ENCODE assay signal across 1 cellular context in the genomic region with DNA sequence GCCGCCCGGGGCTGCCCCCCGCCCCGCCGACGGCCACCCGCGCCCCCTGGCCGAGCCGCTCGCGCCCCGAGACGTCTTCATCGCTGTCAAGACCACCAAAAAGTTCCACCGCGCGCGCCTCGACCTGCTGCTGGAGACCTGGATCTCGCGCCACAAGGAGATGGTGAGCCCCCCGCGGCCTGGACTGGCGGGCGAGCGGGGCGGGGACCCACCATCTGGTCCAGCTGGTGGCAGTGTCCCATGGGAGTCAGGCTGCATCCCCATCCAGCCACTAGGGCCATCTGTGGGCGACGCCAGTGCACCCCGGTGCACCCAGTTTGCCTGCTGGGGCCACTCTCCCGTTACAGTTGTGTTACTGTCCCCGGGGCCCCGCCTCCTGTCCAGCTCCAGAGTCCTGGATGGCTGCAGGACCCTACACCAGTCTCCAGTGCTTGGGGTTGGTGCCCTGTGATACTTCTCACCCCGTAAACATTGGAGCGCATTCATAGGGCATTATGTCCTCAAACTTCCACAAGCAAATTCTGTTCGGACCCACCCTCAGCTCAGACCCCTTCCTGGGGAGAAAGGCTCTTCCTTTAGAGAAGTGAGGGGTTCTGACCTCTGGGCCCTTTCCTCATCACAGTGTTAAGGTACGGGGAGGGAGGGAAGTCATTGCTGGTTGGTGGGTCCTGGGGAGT.
TF ChIP-seq lines count a peak whose summit lies in the region.

No MANE protein-coding gene starts in this region.

TF ChIP-seq in GM12878, 131 proteins besides CTCF, POLR2A, EP300 and RAD21:
- TF ChIP-seq SP1 (IDR thresholded peaks at IDR 0.05; ENCODE audit: low read depth, low read length) (no peak), BCL11A (IDR thresholded peaks at IDR 0.05; ENCODE audit: low read depth, low read length) (no peak), MEF2A (IDR thresholded peaks at IDR 0.05; ENCODE audit: insufficient read depth, low read depth, low read length) (no peak), MEF2B (IDR thresholded peaks at IDR 0.05; ENCODE audit: partially characterized antibody, poor library complexity, severe bottlenecking) (peak; percentile 60), EZH2 (IDR thresholded peaks at IDR 0.05; ENCODE audit: borderline replicate concordance, control insufficient read depth, low read depth, low read length) (peak; percentile 96; the same call in 1 of the 2 replicates), IRF4 (IDR thresholded peaks at IDR 0.05; ENCODE audit: low read depth, low read length) (no peak)
